Comparison of ENCODE assay signal across 1 cellular context in the genomic region with DNA sequence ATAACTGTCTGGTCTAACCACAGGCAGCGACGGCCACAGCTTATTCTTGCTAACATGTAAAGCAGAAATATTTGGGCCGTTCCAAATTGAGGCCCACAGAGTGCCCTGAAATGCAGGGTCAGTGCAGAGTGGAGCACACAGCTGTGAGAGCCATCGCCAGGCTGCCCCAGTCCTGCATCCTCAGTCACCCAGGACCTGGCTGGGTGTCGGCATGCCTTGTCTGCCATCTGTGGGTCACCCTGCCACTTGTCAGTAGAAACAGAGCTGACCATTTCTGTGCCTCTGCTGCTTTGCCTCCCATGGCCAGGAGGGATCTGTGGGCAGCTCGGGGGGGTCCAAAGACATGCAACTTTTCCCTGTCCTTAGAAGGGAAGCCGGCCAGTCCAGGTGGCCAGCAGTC.
TF ChIP-seq lines count a peak whose summit lies in the region.

No MANE protein-coding gene starts in this region.

TF ChIP-seq in HepG2, 621 proteins besides CTCF, POLR2A, EP300 and RAD21 (continued from another document):
- no peak for TF ChIP-seq SNAPC4 (CRISPR knock-in tag; IDR thresholded peaks at IDR 0.05)
